Comparison of ENCODE assay signal across 21 cellular contexts in genomic region chr18:63046375-63046774, GRCh38.
DNase-seq lines count a peak whose midpoint lies in the region; ATAC-seq, FAIRE-seq and TF ChIP-seq lines count a peak whose summit lies in the region.
"Had no signal": no experiment of that assay in that cellular context is flagged by ENCODE, and none has a peak within 500 bp of the region (broad histone marks: within the 10 kb centered on the region; RNA-seq: fewer than 3 reads in every experiment).

No MANE protein-coding gene starts in this region.

- no peak overlapping the region for H3K27ac ChIP-seq in DND-41 (ENCODE audit: low read length)
- no peak overlapping the region for H3K27ac ChIP-seq in foreskin keratinocyte
- H3K27ac ChIP-seq: BLaER1 had no signal

- H3K9me3 ChIP-seq in DND-41 (ENCODE audit: insufficient read depth, low read length, severe bottlenecking) = peaks cover 9% of the 10 kb centered on the region

- H3K36me3 ChIP-seq in DND-41 (ENCODE audit: insufficient read depth, low read length) = no peaks in the 10 kb centered on the region

- no peaks in the 10 kb centered on the region for H4K20me1 ChIP-seq in DND-41 (ENCODE audit: insufficient read depth, low read length)
- H4K20me1 ChIP-seq: BLaER1 had no signal

- H3K79me2 ChIP-seq in DND-41 (ENCODE audit: insufficient read depth, low read length) = no peaks in the 10 kb centered on the region

- no peak for FAIRE-seq in urothelium cell line (lab: Jason Lieb, UNC)

- no peak overlapping the region for H3K9ac ChIP-seq in DND-41 (ENCODE audit: low read depth, low read length)
- H3K9ac ChIP-seq: BLaER1 had no signal

- ATAC-seq in DND-41 (ENCODE audit: insufficient read depth, low read depth) (peak; percentile 39; the same call in 1 of the 3 replicates), foreskin keratinocyte (no peak)
- ATAC-seq: SK-N-SH treated with all-trans-retinoic acid at 6 μM for 48 hours had no signal

- H3K27me3 ChIP-seq in DND-41 (ENCODE audit: insufficient read depth, low read length, poor library complexity) (no peaks in the 10 kb centered on the region), foreskin keratinocyte (peaks cover 25% of the 10 kb centered on the region)
- H3K27me3 ChIP-seq: BLaER1 had no signal

- DNase-seq in DMS79 (lab: John Stamatoyannopoulos, UW) = peak; percentile 16
- no peak for DNase-seq in DND-41
- DNase-seq in NCI-H1105 treated with DMSO at 0.1 percent for 48 hours (lab: John Stamatoyannopoulos, UW) = peak; percentile 39
- peak; percentile 5 to 22 for DNase-seq in foreskin keratinocyte
- no peak for DNase-seq in NCI-H510A (lab: John Stamatoyannopoulos, UW)
- no peak for DNase-seq in medulla oblongata (ENCODE audit: extremely low spot score)
- DNase-seq in urothelium cell line (ENCODE audit: low spot score) = no peak
- DNase-seq: ACHN; CD4-positive, alpha-beta memory T cell; H9; HFFc6; Karpas-422; MM.1S; NCI-H1048; NCI-H1436 treated with DMSO at 0.1 percent for 48 hours; NCI-H1930; NCI-H2171 treated with DMSO at 0.1 percent for 48 hours; NCI-H446 treated with DMSO at 0.1 percent for 48 hours; NK-92 treated with Interleukin-12 subunit alpha and Interleukin-12 subunit beta, amount 100 ng/mL, for 24 hours had no signal

- no peak overlapping the region for H2AFZ ChIP-seq in DND-41 (ENCODE audit: low read depth, low read length)

- H3K4me1 ChIP-seq in DND-41 (ENCODE audit: insufficient read depth, low read length) (peaks cover under 1% of the 10 kb centered on the region; the same call in 1 of the 2 replicates), foreskin keratinocyte (no peaks in the 10 kb centered on the region)

- H3K4me3 ChIP-seq in DND-41 (ENCODE audit: low read depth in 1 of 2, low read length in 2 of 2) = no peak overlapping the region
- H3K4me3 ChIP-seq: BLaER1 had no signal

- TF ChIP-seq CTCF in DND-41 (IDR thresholded peaks at IDR 0.05; ENCODE audit: borderline replicate concordance, extremely low read depth, low read length, poor library complexity, severe bottlenecking) (no peak), foreskin keratinocyte (conservative IDR thresholded peaks at IDR 0.05) (no peak)

- H3K4me2 ChIP-seq in DND-41 (ENCODE audit: insufficient read depth, low read length) = no peak overlapping the region
- H3K4me2 ChIP-seq: BLaER1 had no signal

Comparison
In these comparisons a context has a peak if more than half of its experiments do, and no peak if none do; other contexts are left out.
1. DNase-seq: peak in DMS79 (single experiment), NCI-H1105 treated with DMSO at 0.1 percent for 48 hours (single experiment) and foreskin keratinocyte (2 of 2); none in DND-41 (single experiment), NCI-H510A (single experiment), medulla oblongata (single experiment) and urothelium cell line (single experiment).